Comparison of ENCODE assay signal across 10 cellular contexts in genomic region chr19:33998739-33999345, GRCh38.
A peak's percentile ranks its signal among the peaks of the same experiment; 100 is the strongest.
DNase-seq lines count a peak whose midpoint lies in the region; ATAC-seq and TF ChIP-seq lines count a peak whose summit lies in the region.
"Had no signal": no experiment of that assay in that cellular context is flagged by ENCODE, and none has a peak within 500 bp of the region (broad histone marks: within the 10 kb centered on the region; RNA-seq: fewer than 3 reads in every experiment).

No MANE protein-coding gene starts in this region.

- H3K4me1 ChIP-seq in mucosa of descending colon (ENCODE audit: low read depth), result no peaks in the 10 kb centered on the region
- H3K4me1 ChIP-seq: ascending aorta had no signal

- ATAC-seq in GM18498 (IDR thresholded peaks at IDR 0.05; ENCODE audit: unreplicated experiment), result no peak
- no peak for ATAC-seq in mucosa of descending colon

- H3K27me3 ChIP-seq in WERI-Rb-1 (ENCODE audit: insufficient read depth, low read depth, severe bottlenecking), result no peaks in the 10 kb centered on the region
- H3K27me3 ChIP-seq: ascending aorta had no signal

- H3K36me3 ChIP-seq in mucosa of descending colon (ENCODE audit: low read depth) (no peaks in the 10 kb centered on the region), WERI-Rb-1 (no peaks in the 10 kb centered on the region)
- H3K36me3 ChIP-seq: ascending aorta had no signal

- DNase-seq in ELR (ENCODE audit: low read depth), result peak; percentile 42
- peak; percentile 1 for DNase-seq in NCI-H460 (ENCODE audit: extremely low read depth, low read depth)
- no peak for DNase-seq in coronary artery (ENCODE audit: low spot score)
- DNase-seq in pons (ENCODE audit: low spot score), result peak; percentile 2
- no peak for DNase-seq in mucosa of descending colon
- DNase-seq in WERI-Rb-1, result no peak
- no peak for DNase-seq in NCI-H2081 treated with DMSO at 0.1 percent for 48 hours (lab: John Stamatoyannopoulos, UW)
- DNase-seq: naive B cell had no signal

- H3K27ac ChIP-seq in coronary artery (no peak overlapping the region), WERI-Rb-1 (no peak overlapping the region)
- H3K27ac ChIP-seq: ascending aorta had no signal

- H3K9me3 ChIP-seq in mucosa of descending colon (no peaks in the 10 kb centered on the region), WERI-Rb-1 (ENCODE audit: severe bottlenecking) (no peaks in the 10 kb centered on the region)
- H3K9me3 ChIP-seq: ascending aorta had no signal

- intact Hi-C loops in mucosa of descending colon (cut with DNase I, micrococcal nuclease), result loop anchor here in 1 of 2 donors (10.0 kb wide), 1 partner anchor 224 kb away; no protein-coding TSS in a partner anchor

- TF ChIP-seq CTCF in coronary artery (IDR thresholded peaks at IDR 0.05) (peak; percentile 26), mucosa of descending colon (IDR thresholded peaks at IDR 0.05) (no peak), WERI-Rb-1 (IDR thresholded peaks at IDR 0.05; ENCODE audit: low read depth, low read length) (no peak)

- H3K4me3 ChIP-seq in coronary artery (no peak overlapping the region), mucosa of descending colon (no peak overlapping the region), WERI-Rb-1 (ENCODE audit: low read depth, low read length) (no peak overlapping the region)
- H3K4me3 ChIP-seq: ascending aorta had no signal

Comparison
In these comparisons a context has a peak if more than half of its experiments do, and no peak if none do; other contexts are left out.
1. DNase-seq: peak in ELR (single experiment), NCI-H460 (single experiment) and pons (single experiment); none in coronary artery (single experiment), mucosa of descending colon (0 of 3), WERI-Rb-1 (single experiment) and NCI-H2081 treated with DMSO at 0.1 percent for 48 hours (single experiment).